Comparison of ENCODE assay signal across 11 cellular contexts in the genomic region with DNA sequence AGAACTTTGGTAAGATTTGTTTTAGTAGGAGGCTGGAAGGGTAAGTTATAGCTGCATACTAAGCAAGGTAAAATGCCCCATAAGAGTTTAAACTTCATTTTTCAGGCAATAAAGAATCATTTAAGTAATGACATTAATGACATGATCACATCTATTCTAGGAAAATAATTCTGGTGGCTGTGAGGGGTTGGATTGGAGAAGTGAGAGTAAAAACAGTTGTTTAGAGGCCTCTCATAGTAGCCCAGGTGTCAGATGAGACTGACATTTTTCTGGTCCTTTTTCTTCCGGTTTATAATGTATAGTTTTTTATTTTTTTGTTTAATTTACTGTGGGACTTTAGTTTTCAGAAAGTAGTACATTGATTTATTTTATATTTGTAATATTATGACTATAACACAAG. TPM values are rescaled to one million over a fixed set of nuclear protein-coding genes. Genes with fewer than 3 reads are reported as not detected.
DNase-seq lines count a peak whose midpoint lies in the region; ATAC-seq and TF ChIP-seq lines count a peak whose summit lies in the region.
"Had no signal": no experiment of that assay in that cellular context is flagged by ENCODE, and none has a peak within 500 bp of the region (broad histone marks: within the 10 kb centered on the region; RNA-seq: fewer than 3 reads in every experiment).

No MANE protein-coding gene starts in this region.

- H4K20me1 ChIP-seq in SU-DHL-6 (ENCODE audit: low read depth, low read length) = no peaks in the 10 kb centered on the region; the same call in 1 of the 2 replicates
- H4K20me1 ChIP-seq in osteoblast (ENCODE audit: insufficient read depth, low read length) = peaks cover 20% of the 10 kb centered on the region

- no peak overlapping the region for H3K9ac ChIP-seq in SU-DHL-6 (ENCODE audit: low read length)

- H3K4me3 ChIP-seq in SU-DHL-6 (ENCODE audit: insufficient read depth, low read length, poor library complexity, severe bottlenecking) (no peak overlapping the region), osteoblast (ENCODE audit: insufficient read depth, low read length) (no peak overlapping the region), ascending aorta (no peak overlapping the region)
- H3K4me3 ChIP-seq: stomach had no signal

- no peaks in the 10 kb centered on the region for H3K27me3 Mint-ChIP-seq in T-helper 1 cell treated with Interleukin-12 subunit alpha and Interleukin-12 subunit beta and Interleukin-4 antibody, amounts not matched to agents 30 μg/mL and 1 μg/mL, for 36 hours (ENCODE audit: low read depth)
- H3K27me3 Mint-ChIP-seq: activated CD8-positive, alpha-beta memory T cell treated with anti-CD3 and anti-CD28 coated beads, Interleukin-2, amount 10 ng/mL, durations not matched to agents 7 days and 5 days had no signal

- H2AFZ ChIP-seq in SU-DHL-6 (ENCODE audit: low read depth, low read length, severe bottlenecking) = no peak overlapping the region
- no peak overlapping the region for H2AFZ ChIP-seq in osteoblast (ENCODE audit: low read length)

- no peaks in the 10 kb centered on the region for H3K9me3 Mint-ChIP-seq in T-helper 1 cell treated with Interleukin-12 subunit alpha and Interleukin-12 subunit beta and Interleukin-4 antibody, amounts not matched to agents 30 μg/mL and 1 μg/mL, for 36 hours

- H3K9me3 ChIP-seq in SU-DHL-6 (ENCODE audit: insufficient read depth, low read length) = no peaks in the 10 kb centered on the region
- no peaks in the 10 kb centered on the region for H3K9me3 ChIP-seq in osteoblast (ENCODE audit: low read depth, low read length)
- no peaks in the 10 kb centered on the region for H3K9me3 ChIP-seq in ascending aorta
- H3K9me3 ChIP-seq: stomach had no signal

- H3K4me2 ChIP-seq in SU-DHL-6 (ENCODE audit: low read depth, low read length, poor library complexity, severe bottlenecking) = peak overlapping the region; percentile 89
- H3K4me2 ChIP-seq in osteoblast (ENCODE audit: insufficient read depth, low read length) = no peak overlapping the region

- H3K4me1 ChIP-seq in osteoblast (ENCODE audit: insufficient read depth, low read length) = peaks cover 35% of the 10 kb centered on the region
- H3K4me1 ChIP-seq in ascending aorta = peaks cover 0 to 16% of the 10 kb centered on the region in 2 donors

- peak; percentile 58 for ATAC-seq in HG02840 (IDR thresholded peaks at IDR 0.05; ENCODE audit: low FRiP score, unreplicated experiment)
- ATAC-seq: activated CD8-positive, alpha-beta memory T cell treated with anti-CD3 and anti-CD28 coated beads, Interleukin-2, amount 10 ng/mL, durations not matched to agents 7 days and 5 days had no signal

- peaks cover 26% of the 10 kb centered on the region for H3K4me1 Mint-ChIP-seq in T-helper 1 cell treated with Interleukin-12 subunit alpha and Interleukin-12 subunit beta and Interleukin-4 antibody, amounts not matched to agents 30 μg/mL and 1 μg/mL, for 36 hours (ENCODE audit: low read depth)

- intact Hi-C loops in ascending aorta (cut with DNase I) = no loop called here

- H3K27me3 ChIP-seq in SU-DHL-6 (ENCODE audit: low read length) (no peaks in the 10 kb centered on the region), osteoblast (ENCODE audit: insufficient read depth, low read length) (no peaks in the 10 kb centered on the region), ascending aorta (no peaks in the 10 kb centered on the region)
- H3K27me3 ChIP-seq: stomach had no signal

- H3K9me2 ChIP-seq in SU-DHL-6 (replicated peaks; ENCODE audit: insufficient read depth, low read length) = no peaks in the 10 kb centered on the region

- no peak overlapping the region for H3K4me3 Mint-ChIP-seq in T-helper 1 cell treated with Interleukin-12 subunit alpha and Interleukin-12 subunit beta and Interleukin-4 antibody, amounts not matched to agents 30 μg/mL and 1 μg/mL, for 36 hours
- H3K4me3 Mint-ChIP-seq: activated CD8-positive, alpha-beta memory T cell treated with anti-CD3 and anti-CD28 coated beads, Interleukin-2, amount 10 ng/mL, durations not matched to agents 7 days and 5 days had no signal

- peaks cover 24% of the 10 kb centered on the region for H3K36me3 Mint-ChIP-seq in T-helper 1 cell treated with Interleukin-12 subunit alpha and Interleukin-12 subunit beta and Interleukin-4 antibody, amounts not matched to agents 30 μg/mL and 1 μg/mL, for 36 hours (ENCODE audit: low read depth)

- DNase-seq in T-helper 1 cell (no peak), osteoblast (ENCODE audit: insufficient read length, low spot score, missing footprints) (no peak), ascending aorta (ENCODE audit: low spot score in 2 of 2) (no peak), COR-L47 (lab: John Stamatoyannopoulos, UW) (no peak), epidermal melanocyte (ENCODE audit: insufficient read length, low spot score) (no peak)
- DNase-seq: 8988T; activated CD8-positive, alpha-beta memory T cell treated with anti-CD3 and anti-CD28 coated beads, Interleukin-2, amount 10 ng/mL, durations not matched to agents 7 days and 5 days; stomach had no signal

- H3F3A ChIP-seq in SU-DHL-6 (ENCODE audit: insufficient read depth) = peaks cover 34% of the 10 kb centered on the region

- TF ChIP-seq CTCF in SU-DHL-6 (IDR thresholded peaks at IDR 0.05; ENCODE audit: insufficient read depth, low read length, poor library complexity, severe bottlenecking) = no peak
- no peak for TF ChIP-seq CTCF in osteoblast (IDR thresholded peaks at IDR 0.05; ENCODE audit: extremely low read depth, low read depth, low read length)
- TF ChIP-seq CTCF in ascending aorta (IDR thresholded peaks at IDR 0.05) = no peak

- H3K27ac ChIP-seq in SU-DHL-6 (ENCODE audit: low read depth, low read length) (peak overlapping the region; percentile 86), osteoblast (ENCODE audit: low read depth, low read length) (peak overlapping the region; percentile 95), ascending aorta (peak overlapping the region in 1 of 2 donors; percentile 9)

- H3K36me3 ChIP-seq in SU-DHL-6 (ENCODE audit: low read length) (0 out of 2 replicates have a peak, but pooled peaks cover 5% of the 10 kb centered on the region), osteoblast (ENCODE audit: insufficient read depth, low read length) (peaks cover 11% of the 10 kb centered on the region), ascending aorta (peaks cover 3 to 5% of the 10 kb centered on the region in 2 donors)

- H3K79me2 ChIP-seq in SU-DHL-6 (ENCODE audit: insufficient read depth, low read length) (peaks cover 55% of the 10 kb centered on the region), osteoblast (ENCODE audit: insufficient read depth, low read length) (peaks cover 81% of the 10 kb centered on the region)

- peak overlapping the region; percentile 55 for H3K27ac Mint-ChIP-seq in T-helper 1 cell treated with Interleukin-12 subunit alpha and Interleukin-12 subunit beta and Interleukin-4 antibody, amounts not matched to agents 30 μg/mL and 1 μg/mL, for 36 hours
- H3K27ac Mint-ChIP-seq: activated CD8-positive, alpha-beta memory T cell treated with anti-CD3 and anti-CD28 coated beads, Interleukin-2, amount 10 ng/mL, durations not matched to agents 7 days and 5 days had no signal

RNA-seq across cellular contexts. Expression of a gene that starts 40.8 kb away (rescaled TPM):
- total RNA-seq in osteoblast (73.4 and 79.3 TPM in 2 replicates), ascending aorta (42.8 TPM)
